Comparison of ENCODE assay signal across 20 cellular contexts in genomic region chr3:165868088-165868487, GRCh38. TPM values are rescaled to one million over a fixed set of nuclear protein-coding genes. Genes with fewer than 3 reads are reported as not detected.
DNase-seq lines count a peak whose midpoint lies in the region; ATAC-seq and TF ChIP-seq lines count a peak whose summit lies in the region.
"Had no signal": no experiment of that assay in that cellular context is flagged by ENCODE, and none has a peak within 500 bp of the region (broad histone marks: within the 10 kb centered on the region; RNA-seq: fewer than 3 reads in every experiment).

No MANE protein-coding gene starts in this region.

- H3K27ac ChIP-seq in spleen = no peak overlapping the region
- no peak overlapping the region for H3K27ac ChIP-seq in upper lobe of right lung
- H3K27ac ChIP-seq: BLaER1 had no signal

- TF ChIP-seq POLR2A in spleen (IDR thresholded peaks at IDR 0.05) = no peak

- DNase-seq in spleen = peak; percentile 56
- peak; percentile 30 for DNase-seq in upper lobe of right lung
- DNase-seq in DMS79 treated with DMSO at 0.1 percent for 48 hours (lab: John Stamatoyannopoulos, UW) = no peak
- DNase-seq in HK-2 (ENCODE audit: unreplicated experiment) = no peak
- DNase-seq: 8988T; ACHN; BE2C; C1 segment of cervical spinal cord; CD4-positive, alpha-beta memory T cell; CD4-positive, CD25-positive, alpha-beta regulatory T cell; CD8-positive, alpha-beta memory T cell; COR-L47; DMS 273 treated with DMSO at 0.1 percent for 48 hours; DMS153; DMS53; DMS79; GF-D8 had no signal

- no peak for ATAC-seq in upper lobe of right lung
- ATAC-seq in HG02571 (IDR thresholded peaks at IDR 0.05; ENCODE audit: unreplicated experiment) = no peak

- H3K4me1 ChIP-seq in spleen (no peaks in the 10 kb centered on the region), upper lobe of right lung (no peaks in the 10 kb centered on the region)
- H3K4me1 ChIP-seq: BE2C, BLaER1 had no signal

- TF ChIP-seq CTCF in spleen (IDR thresholded peaks at IDR 0.05 in 8 of 11, conservative IDR thresholded peaks at IDR 0.05 in 3 of 11) = no peak
- no peak for TF ChIP-seq CTCF in upper lobe of right lung (IDR thresholded peaks at IDR 0.05)

- H3K4me3 ChIP-seq in spleen (no peak overlapping the region), upper lobe of right lung (no peak overlapping the region)
- H3K4me3 ChIP-seq: BLaER1 had no signal

- H3K9me3 ChIP-seq in spleen = peaks cover 0 to 22% (median 7%) of the 10 kb centered on the region in 8 donors
- H3K9me3 ChIP-seq in upper lobe of right lung = no peaks in the 10 kb centered on the region
- H3K9me3 ChIP-seq: BE2C, BLaER1 had no signal

- 80 to 95% (median 88%) methylated on average over 5 of the region's 5 CpGs for WGBS in spleen, 5 donors

- H3K36me3 ChIP-seq in spleen (no peaks in the 10 kb centered on the region), upper lobe of right lung (no peaks in the 10 kb centered on the region)
- H3K36me3 ChIP-seq: BE2C, BLaER1 had no signal

- H3K27me3 ChIP-seq in spleen (replicated peaks in 1 of 7) (no peaks in the 10 kb centered on the region), upper lobe of right lung (no peaks in the 10 kb centered on the region)
- H3K27me3 ChIP-seq: BE2C, BLaER1 had no signal

- intact Hi-C loops in spleen (cut with DNase I; ENCODE audit: low total_unique reads) (no loop called here), upper lobe of right lung (cut with DNase I) (no loop called here)

RNA-seq across cellular contexts. Expression of gene BCHE, which starts 30.9 kb away (rescaled TPM):
- total RNA-seq in spleen = 10 to 100 TPM in 3 of 7 donors, 1 to 10 TPM in 4; 2.7 to 11.4 (median 9.2) TPM
- polyA plus RNA-seq in spleen = 1 to 10 TPM in 2 of 3 donors, under 1 TPM in 1; 0.93 to 2.7 (median 1.3) TPM
- 6.8 TPM for total RNA-seq in upper lobe of right lung
- total RNA-seq: CD4-positive, alpha-beta memory T cell; CD4-positive, CD25-positive, alpha-beta regulatory T cell; CD8-positive, alpha-beta memory T cell had no signal
- polyA plus RNA-seq: CD14-positive monocyte; CD4-positive, alpha-beta memory T cell; CD4-positive, CD25-positive, alpha-beta regulatory T cell; CD8-positive, alpha-beta memory T cell had no signal

Comparison
In these comparisons a context has a peak if more than half of its experiments do, and no peak if none do; other contexts are left out.
1. DNase-seq: peak in spleen (single experiment) and upper lobe of right lung (single experiment); none in DMS79 treated with DMSO at 0.1 percent for 48 hours (single experiment) and HK-2 (single experiment).